1 cellular context compared by ENCODE assay signal in the genomic region with DNA sequence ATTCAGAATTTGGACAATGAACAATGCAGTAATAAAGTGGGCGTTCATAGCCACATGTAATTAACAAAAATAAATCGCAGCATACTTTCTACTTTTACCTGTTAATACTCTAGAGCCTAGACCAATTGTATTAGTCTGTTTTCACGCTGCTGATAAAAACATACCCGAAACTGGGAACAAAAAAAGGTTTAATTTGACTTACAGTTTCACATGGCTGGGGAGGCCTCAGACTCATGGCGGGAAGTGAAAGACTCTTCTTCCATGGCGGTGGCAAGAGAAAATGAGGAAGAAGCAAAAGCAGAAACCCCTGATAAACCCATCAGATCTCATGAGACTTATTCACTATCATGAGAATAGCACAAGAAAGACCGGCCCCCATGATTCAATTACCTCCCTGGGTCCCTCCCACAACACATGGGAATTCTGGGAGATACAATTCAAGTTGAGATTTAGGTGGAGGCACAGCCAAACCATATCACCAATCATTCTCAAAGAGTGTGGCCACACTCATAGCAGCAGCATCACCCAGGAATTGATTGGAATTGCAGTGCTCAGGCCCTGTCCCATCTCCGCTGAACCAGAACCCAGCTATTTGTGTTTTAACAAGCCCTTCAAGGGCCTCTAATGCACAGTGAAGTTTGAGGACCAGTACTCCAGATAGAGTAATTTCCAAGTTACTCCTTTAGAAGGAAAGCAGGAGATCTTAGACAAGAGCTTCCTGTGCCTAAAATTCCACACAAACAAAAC.
TF ChIP-seq lines count a peak whose summit lies in the region.

No MANE protein-coding gene starts in this region.

TF ChIP-seq in GM12878, 131 proteins besides CTCF, POLR2A, EP300 and RAD21 (continued from another document and continues in another):
- TF ChIP-seq, protein P1, sequence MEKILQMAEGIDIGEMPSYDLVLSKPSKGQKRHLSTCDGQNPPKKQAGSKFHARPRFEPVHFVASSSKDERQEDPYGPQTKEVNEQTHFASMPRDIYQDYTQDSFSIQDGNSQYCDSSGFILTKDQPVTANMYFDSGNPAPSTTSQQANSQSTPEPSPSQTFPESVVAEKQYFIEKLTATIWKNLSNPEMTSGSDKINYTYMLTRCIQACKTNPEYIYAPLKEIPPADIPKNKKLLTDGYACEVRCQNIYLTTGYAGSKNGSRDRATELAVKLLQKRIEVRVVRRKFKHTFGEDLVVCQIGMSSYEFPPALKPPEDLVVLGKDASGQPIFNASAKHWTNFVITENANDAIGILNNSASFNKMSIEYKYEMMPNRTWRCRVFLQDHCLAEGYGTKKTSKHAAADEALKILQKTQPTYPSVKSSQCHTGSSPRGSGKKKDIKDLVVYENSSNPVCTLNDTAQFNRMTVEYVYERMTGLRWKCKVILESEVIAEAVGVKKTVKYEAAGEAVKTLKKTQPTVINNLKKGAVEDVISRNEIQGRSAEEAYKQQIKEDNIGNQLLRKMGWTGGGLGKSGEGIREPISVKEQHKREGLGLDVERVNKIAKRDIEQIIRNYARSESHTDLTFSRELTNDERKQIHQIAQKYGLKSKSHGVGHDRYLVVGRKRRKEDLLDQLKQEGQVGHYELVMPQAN (conservative IDR thresholded peaks at IDR 0.05): no peak
- TF ChIP-seq, protein P2, sequence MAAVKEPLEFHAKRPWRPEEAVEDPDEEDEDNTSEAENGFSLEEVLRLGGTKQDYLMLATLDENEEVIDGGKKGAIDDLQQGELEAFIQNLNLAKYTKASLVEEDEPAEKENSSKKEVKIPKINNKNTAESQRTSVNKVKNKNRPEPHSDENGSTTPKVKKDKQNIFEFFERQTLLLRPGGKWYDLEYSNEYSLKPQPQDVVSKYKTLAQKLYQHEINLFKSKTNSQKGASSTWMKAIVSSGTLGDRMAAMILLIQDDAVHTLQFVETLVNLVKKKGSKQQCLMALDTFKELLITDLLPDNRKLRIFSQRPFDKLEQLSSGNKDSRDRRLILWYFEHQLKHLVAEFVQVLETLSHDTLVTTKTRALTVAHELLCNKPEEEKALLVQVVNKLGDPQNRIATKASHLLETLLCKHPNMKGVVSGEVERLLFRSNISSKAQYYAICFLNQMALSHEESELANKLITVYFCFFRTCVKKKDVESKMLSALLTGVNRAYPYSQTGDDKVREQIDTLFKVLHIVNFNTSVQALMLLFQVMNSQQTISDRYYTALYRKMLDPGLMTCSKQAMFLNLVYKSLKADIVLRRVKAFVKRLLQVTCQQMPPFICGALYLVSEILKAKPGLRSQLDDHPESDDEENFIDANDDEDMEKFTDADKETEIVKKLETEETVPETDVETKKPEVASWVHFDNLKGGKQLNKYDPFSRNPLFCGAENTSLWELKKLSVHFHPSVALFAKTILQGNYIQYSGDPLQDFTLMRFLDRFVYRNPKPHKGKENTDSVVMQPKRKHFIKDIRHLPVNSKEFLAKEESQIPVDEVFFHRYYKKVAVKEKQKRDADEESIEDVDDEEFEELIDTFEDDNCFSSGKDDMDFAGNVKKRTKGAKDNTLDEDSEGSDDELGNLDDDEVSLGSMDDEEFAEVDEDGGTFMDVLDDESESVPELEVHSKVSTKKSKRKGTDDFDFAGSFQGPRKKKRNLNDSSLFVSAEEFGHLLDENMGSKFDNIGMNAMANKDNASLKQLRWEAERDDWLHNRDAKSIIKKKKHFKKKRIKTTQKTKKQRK (IDR thresholded peaks at IDR 0.05; ENCODE audit: low read depth, low read length): no peak
- TF ChIP-seq, protein P3, sequence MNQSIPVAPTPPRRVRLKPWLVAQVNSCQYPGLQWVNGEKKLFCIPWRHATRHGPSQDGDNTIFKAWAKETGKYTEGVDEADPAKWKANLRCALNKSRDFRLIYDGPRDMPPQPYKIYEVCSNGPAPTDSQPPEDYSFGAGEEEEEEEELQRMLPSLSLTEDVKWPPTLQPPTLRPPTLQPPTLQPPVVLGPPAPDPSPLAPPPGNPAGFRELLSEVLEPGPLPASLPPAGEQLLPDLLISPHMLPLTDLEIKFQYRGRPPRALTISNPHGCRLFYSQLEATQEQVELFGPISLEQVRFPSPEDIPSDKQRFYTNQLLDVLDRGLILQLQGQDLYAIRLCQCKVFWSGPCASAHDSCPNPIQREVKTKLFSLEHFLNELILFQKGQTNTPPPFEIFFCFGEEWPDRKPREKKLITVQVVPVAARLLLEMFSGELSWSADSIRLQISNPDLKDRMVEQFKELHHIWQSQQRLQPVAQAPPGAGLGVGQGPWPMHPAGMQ (IDR thresholded peaks at IDR 0.05; ENCODE audit: borderline replicate concordance): no peak
- peak; percentile 88; the same call in 1 of the 2 replicates for TF ChIP-seq ZNF217 (IDR thresholded peaks at IDR 0.05)
- no peak for TF ChIP-seq SREBF1 (IDR thresholded peaks at IDR 0.05; ENCODE audit: low read length)
- peak; percentile 48; the same call in 1 of the 2 replicates for TF ChIP-seq ZNF24 (IDR thresholded peaks at IDR 0.05)
- no peak for TF ChIP-seq TCF7 (IDR thresholded peaks at IDR 0.05; ENCODE audit: borderline replicate concordance)
- TF ChIP-seq, protein P4, sequence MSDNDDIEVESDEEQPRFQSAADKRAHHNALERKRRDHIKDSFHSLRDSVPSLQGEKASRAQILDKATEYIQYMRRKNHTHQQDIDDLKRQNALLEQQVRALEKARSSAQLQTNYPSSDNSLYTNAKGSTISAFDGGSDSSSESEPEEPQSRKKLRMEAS (IDR thresholded peaks at IDR 0.05; ENCODE audit: low read depth, low read length): no peak
- TF ChIP-seq POLR2AphosphoS2 (IDR thresholded peaks at IDR 0.05; ENCODE audit: low read depth, low read length): no peak
- no peak for TF ChIP-seq ZBED1 (IDR thresholded peaks at IDR 0.05; ENCODE audit: borderline replicate concordance)
- TF ChIP-seq ATF7 (IDR thresholded peaks at IDR 0.05; ENCODE audit: low read depth): peak; percentile 62; the same call in 1 of the 2 replicates
- TF ChIP-seq JUND (IDR thresholded peaks at IDR 0.05; ENCODE audit: low read depth, low read length): no peak
- TF ChIP-seq RUNX3 (IDR thresholded peaks at IDR 0.05; ENCODE audit: low read length): 0 out of 2 replicates have a peak, but pooled peaks have one; percentile 18
- TF ChIP-seq MTA2 (IDR thresholded peaks at IDR 0.05; ENCODE audit: low read depth): peak; percentile 97
- no peak for TF ChIP-seq ASH2L (IDR thresholded peaks at IDR 0.05; ENCODE audit: borderline replicate concordance, low read depth)
- TF ChIP-seq, protein P5, sequence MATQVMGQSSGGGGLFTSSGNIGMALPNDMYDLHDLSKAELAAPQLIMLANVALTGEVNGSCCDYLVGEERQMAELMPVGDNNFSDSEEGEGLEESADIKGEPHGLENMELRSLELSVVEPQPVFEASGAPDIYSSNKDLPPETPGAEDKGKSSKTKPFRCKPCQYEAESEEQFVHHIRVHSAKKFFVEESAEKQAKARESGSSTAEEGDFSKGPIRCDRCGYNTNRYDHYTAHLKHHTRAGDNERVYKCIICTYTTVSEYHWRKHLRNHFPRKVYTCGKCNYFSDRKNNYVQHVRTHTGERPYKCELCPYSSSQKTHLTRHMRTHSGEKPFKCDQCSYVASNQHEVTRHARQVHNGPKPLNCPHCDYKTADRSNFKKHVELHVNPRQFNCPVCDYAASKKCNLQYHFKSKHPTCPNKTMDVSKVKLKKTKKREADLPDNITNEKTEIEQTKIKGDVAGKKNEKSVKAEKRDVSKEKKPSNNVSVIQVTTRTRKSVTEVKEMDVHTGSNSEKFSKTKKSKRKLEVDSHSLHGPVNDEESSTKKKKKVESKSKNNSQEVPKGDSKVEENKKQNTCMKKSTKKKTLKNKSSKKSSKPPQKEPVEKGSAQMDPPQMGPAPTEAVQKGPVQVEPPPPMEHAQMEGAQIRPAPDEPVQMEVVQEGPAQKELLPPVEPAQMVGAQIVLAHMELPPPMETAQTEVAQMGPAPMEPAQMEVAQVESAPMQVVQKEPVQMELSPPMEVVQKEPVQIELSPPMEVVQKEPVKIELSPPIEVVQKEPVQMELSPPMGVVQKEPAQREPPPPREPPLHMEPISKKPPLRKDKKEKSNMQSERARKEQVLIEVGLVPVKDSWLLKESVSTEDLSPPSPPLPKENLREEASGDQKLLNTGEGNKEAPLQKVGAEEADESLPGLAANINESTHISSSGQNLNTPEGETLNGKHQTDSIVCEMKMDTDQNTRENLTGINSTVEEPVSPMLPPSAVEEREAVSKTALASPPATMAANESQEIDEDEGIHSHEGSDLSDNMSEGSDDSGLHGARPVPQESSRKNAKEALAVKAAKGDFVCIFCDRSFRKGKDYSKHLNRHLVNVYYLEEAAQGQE (IDR thresholded peaks at IDR 0.05; ENCODE audit: low read depth, low read length): no peak
- no peak for TF ChIP-seq STAT1 (conservative IDR thresholded peaks at IDR 0.05)
- TF ChIP-seq NFYA (IDR thresholded peaks at IDR 0.05; ENCODE audit: borderline replicate concordance, low read depth, low read length): no peak
- TF ChIP-seq, protein P6, sequence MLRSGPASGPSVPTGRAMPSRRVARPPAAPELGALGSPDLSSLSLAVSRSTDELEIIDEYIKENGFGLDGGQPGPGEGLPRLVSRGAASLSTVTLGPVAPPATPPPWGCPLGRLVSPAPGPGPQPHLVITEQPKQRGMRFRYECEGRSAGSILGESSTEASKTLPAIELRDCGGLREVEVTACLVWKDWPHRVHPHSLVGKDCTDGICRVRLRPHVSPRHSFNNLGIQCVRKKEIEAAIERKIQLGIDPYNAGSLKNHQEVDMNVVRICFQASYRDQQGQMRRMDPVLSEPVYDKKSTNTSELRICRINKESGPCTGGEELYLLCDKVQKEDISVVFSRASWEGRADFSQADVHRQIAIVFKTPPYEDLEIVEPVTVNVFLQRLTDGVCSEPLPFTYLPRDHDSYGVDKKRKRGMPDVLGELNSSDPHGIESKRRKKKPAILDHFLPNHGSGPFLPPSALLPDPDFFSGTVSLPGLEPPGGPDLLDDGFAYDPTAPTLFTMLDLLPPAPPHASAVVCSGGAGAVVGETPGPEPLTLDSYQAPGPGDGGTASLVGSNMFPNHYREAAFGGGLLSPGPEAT (IDR thresholded peaks at IDR 0.05; ENCODE audit: low read depth): peak; percentile 87
- TF ChIP-seq YY1 (IDR thresholded peaks at IDR 0.05; ENCODE audit: low read depth, low read length): 0 out of 2 replicates have a peak, but pooled peaks have one; percentile 49
- TF ChIP-seq CREB1 (IDR thresholded peaks at IDR 0.05; ENCODE audit: low read depth): no peak
- no peak for TF ChIP-seq TAF1 (IDR thresholded peaks at IDR 0.05; ENCODE audit: borderline replicate concordance, low read depth, low read length)
- TF ChIP-seq SMAD1 (IDR thresholded peaks at IDR 0.05; ENCODE audit: low read depth, partially characterized antibody): no peak
- TF ChIP-seq TBL1XR1 (IDR thresholded peaks at IDR 0.05; ENCODE audit: low read depth, low read length): 0 out of 2 replicates have a peak, but pooled peaks have one; percentile 19
- no peak for TF ChIP-seq ZZZ3 (IDR thresholded peaks at IDR 0.05; ENCODE audit: control insufficient read depth, insufficient read length, low read depth)
- no peak for TF ChIP-seq MYC (IDR thresholded peaks at IDR 0.05; ENCODE audit: insufficient read depth, insufficient read length, insufficient replicate concordance, low read length, severe bottlenecking)
- TF ChIP-seq, protein P7, sequence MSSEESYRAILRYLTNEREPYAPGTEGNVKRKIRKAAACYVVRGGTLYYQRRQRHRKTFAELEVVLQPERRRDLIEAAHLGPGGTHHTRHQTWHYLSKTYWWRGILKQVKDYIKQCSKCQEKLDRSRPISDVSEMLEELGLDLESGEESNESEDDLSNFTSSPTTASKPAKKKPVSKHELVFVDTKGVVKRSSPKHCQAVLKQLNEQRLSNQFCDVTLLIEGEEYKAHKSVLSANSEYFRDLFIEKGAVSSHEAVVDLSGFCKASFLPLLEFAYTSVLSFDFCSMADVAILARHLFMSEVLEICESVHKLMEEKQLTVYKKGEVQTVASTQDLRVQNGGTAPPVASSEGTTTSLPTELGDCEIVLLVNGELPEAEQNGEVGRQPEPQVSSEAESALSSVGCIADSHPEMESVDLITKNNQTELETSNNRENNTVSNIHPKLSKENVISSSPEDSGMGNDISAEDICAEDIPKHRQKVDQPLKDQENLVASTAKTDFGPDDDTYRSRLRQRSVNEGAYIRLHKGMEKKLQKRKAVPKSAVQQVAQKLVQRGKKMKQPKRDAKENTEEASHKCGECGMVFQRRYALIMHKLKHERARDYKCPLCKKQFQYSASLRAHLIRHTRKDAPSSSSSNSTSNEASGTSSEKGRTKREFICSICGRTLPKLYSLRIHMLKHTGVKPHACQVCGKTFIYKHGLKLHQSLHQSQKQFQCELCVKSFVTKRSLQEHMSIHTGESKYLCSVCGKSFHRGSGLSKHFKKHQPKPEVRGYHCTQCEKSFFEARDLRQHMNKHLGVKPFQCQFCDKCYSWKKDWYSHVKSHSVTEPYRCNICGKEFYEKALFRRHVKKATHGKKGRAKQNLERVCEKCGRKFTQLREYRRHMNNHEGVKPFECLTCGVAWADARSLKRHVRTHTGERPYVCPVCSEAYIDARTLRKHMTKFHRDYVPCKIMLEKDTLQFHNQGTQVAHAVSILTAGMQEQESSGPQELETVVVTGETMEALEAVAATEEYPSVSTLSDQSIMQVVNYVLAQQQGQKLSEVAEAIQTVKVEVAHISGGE (CRISPR knock-in tag; IDR thresholded peaks at IDR 0.05): no peak
- TF ChIP-seq POU2F2 (IDR thresholded peaks at IDR 0.05; ENCODE audit: borderline replicate concordance, low read depth, low read length): 0 out of 3 replicates have a peak, but pooled peaks have one; percentile 22
- TF ChIP-seq MTA3 (IDR thresholded peaks at IDR 0.05; ENCODE audit: borderline replicate concordance, low read length): no peak
- TF ChIP-seq NBN (IDR thresholded peaks at IDR 0.05): 0 out of 2 replicates have a peak, but pooled peaks have one; percentile 29
- no peak for TF ChIP-seq ETV6 (conservative IDR thresholded peaks at IDR 0.05 in 1 of 2, IDR thresholded peaks at IDR 0.05 in 1 of 2; ENCODE audit: borderline replicate concordance in 1 of 2, low read depth in 1 of 2)
- TF ChIP-seq SREBF2 (IDR thresholded peaks at IDR 0.05; ENCODE audit: low read length): no peak
- TF ChIP-seq SMC3 (IDR thresholded peaks at IDR 0.05; ENCODE audit: borderline replicate concordance, low read length): no peak
- TF ChIP-seq, protein P8, sequence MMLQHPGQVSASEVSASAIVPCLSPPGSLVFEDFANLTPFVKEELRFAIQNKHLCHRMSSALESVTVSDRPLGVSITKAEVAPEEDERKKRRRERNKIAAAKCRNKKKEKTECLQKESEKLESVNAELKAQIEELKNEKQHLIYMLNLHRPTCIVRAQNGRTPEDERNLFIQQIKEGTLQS (IDR thresholded peaks at IDR 0.05; ENCODE audit: borderline replicate concordance, extremely low read depth, low read depth, low read length): no peak
- TF ChIP-seq SUPT20H (IDR thresholded peaks at IDR 0.05; ENCODE audit: borderline replicate concordance, control insufficient read depth, low read depth, low read length): no peak
- TF ChIP-seq, protein P9, sequence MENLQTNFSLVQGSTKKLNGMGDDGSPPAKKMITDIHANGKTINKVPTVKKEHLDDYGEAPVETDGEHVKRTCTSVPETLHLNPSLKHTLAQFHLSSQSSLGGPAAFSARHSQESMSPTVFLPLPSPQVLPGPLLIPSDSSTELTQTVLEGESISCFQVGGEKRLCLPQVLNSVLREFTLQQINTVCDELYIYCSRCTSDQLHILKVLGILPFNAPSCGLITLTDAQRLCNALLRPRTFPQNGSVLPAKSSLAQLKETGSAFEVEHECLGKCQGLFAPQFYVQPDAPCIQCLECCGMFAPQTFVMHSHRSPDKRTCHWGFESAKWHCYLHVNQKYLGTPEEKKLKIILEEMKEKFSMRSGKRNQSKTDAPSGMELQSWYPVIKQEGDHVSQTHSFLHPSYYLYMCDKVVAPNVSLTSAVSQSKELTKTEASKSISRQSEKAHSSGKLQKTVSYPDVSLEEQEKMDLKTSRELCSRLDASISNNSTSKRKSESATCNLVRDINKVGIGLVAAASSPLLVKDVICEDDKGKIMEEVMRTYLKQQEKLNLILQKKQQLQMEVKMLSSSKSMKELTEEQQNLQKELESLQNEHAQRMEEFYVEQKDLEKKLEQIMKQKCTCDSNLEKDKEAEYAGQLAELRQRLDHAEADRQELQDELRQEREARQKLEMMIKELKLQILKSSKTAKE (IDR thresholded peaks at IDR 0.05; ENCODE audit: low read depth, poor library complexity, severe bottlenecking): peak; percentile 87
- TF ChIP-seq BHLHE40 (IDR thresholded peaks at IDR 0.05; ENCODE audit: borderline replicate concordance in 1 of 2, low read depth in 2 of 2, low read length in 1 of 2): peak in 1 of 2 experiments; percentile 45; a peak in 1 of 4 replicates
